In the genomic region with DNA sequence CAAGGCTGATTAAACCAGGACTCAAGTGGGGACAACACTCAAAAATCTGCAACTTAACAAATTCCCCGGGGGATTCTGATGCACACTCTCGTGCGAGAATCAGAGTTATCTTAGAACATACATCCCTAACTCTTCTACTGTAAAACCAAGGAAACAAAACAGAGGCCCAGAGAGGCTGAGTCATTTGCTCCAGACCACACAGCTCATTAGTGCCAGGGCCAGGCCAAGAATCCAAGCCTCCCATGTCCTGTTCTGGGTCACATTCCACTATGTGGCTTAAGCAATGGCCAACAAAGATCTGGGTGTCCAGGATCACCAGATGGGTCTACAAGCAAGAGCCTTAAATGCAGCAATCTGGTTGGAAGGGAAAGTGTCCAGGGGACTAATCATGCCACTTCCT, we compare ENCODE assay signal across 24 cellular contexts.
DNase-seq lines count a peak whose midpoint lies in the region; ATAC-seq lines count a peak whose summit lies in the region.
"Had no signal": no experiment of that assay in that cellular context is flagged by ENCODE, and none has a peak within 500 bp of the region (broad histone marks: within the 10 kb centered on the region; RNA-seq: fewer than 3 reads in every experiment).

No MANE protein-coding gene starts in this region.

- DNase-seq in AG08396 (ENCODE audit: low spot score) (peak; percentile 49), GM04503 (ENCODE audit: low read depth) (peak; percentile 57), astrocyte of the hippocampus (ENCODE audit: low read depth, low spot score) (peak; percentile 61), iris pigment epithelial cell (ENCODE audit: low read depth) (peak; percentile 68), NCI-H69 (lab: John Stamatoyannopoulos, UW) (no peak), NK-92 (lab: John Stamatoyannopoulos, UW; ENCODE audit: unreplicated experiment) (no peak)
- DNase-seq: ACHN; activated CD4-positive, alpha-beta T cell treated with anti-CD3 and anti-CD28 coated beads for 36 hours; activated naive CD4-positive, alpha-beta T cell treated with anti-CD3 and anti-CD28 coated beads for 36 hours; activated T-cell treated with anti-CD3 and anti-CD28 coated beads, Interleukin-2, amount 50 U/mL, for 72 hours; amygdala; heart left ventricle; KG1; left colon; mesendoderm; naive thymus-derived CD4-positive, alpha-beta T cell; NCI-H146; NCI-H510A treated with DMSO at 0.1 percent for 48 hours; retina; stimulated activated naive B cell treated with anti-CD40 and anti-IgM and Interleukin-4, amounts not matched to agents 10 μg/mL and 1 μg/mL and 100 μg/mL, for 72 hours had no signal

- ATAC-seq in GM19452 (IDR thresholded peaks at IDR 0.05; ENCODE audit: unreplicated experiment) (no peak), GM18861 (IDR thresholded peaks at IDR 0.05; ENCODE audit: unreplicated experiment) (no peak)
- ATAC-seq: activated CD4-positive, alpha-beta T cell treated with anti-CD3 and anti-CD28 coated beads for 36 hours; activated T-cell treated with anti-CD3 and anti-CD28 coated beads, Interleukin-2, amount 50 U/mL, for 72 hours; GM23338; left colon; naive thymus-derived CD4-positive, alpha-beta T cell; Panc1; stimulated activated naive B cell treated with anti-CD40 and anti-IgM and Interleukin-4, amounts not matched to agents 10 μg/mL and 1 μg/mL and 100 μg/mL, for 72 hours had no signal

Comparison
In these comparisons a context has a peak if more than half of its experiments do, and no peak if none do; other contexts are left out.
1. DNase-seq: peak in AG08396 (single experiment), GM04503 (single experiment), astrocyte of the hippocampus (single experiment) and iris pigment epithelial cell (single experiment); none in NCI-H69 (single experiment) and NK-92 (single experiment).